Comparison of ENCODE assay signal across 30 cellular contexts in the genomic region with DNA sequence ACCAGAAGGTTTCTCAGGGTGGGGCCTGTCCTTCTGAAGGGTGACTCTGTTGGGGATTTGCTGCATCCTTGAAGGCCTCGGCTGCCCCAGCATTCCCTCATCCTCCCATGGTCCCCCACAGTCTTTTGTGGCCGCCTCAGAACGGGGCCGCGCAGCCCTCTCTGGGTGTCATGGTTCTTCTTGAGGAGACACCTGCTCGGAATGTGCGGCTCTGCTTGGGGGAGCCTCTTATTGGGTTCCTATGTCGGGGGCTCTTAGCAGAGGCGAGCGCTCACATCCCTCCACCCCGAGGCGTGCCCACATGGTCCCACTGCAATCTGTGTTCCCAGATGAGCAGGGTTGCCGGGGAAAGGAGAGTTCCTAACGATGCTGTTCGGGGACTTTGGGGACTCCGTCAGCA.
"Had no signal": no experiment of that assay in that cellular context is flagged by ENCODE, and none has a peak within 500 bp of the region (broad histone marks: within the 10 kb centered on the region; RNA-seq: fewer than 3 reads in every experiment).

No MANE protein-coding gene starts in this region.

- H3K36me3 Mint-ChIP-seq: activated naive CD8-positive, alpha-beta T cell treated with anti-CD3 and anti-CD28 coated beads for 36 hours; IgD-negative memory B cell had no signal

- H3K4me3 Mint-ChIP-seq: activated CD4-positive, alpha-beta T cell treated with anti-CD3 and anti-CD28 coated beads, Interleukin-2, amount 10 ng/mL, durations not matched to agents 24 days and 14 days; activated CD8-positive, alpha-beta T cell treated with anti-CD3 and anti-CD28 coated beads for 36 hours; activated naive CD8-positive, alpha-beta T cell treated with anti-CD3 and anti-CD28 coated beads for 36 hours; activated T-helper 1 cell treated with anti-CD3 and anti-CD28 coated beads, Interleukin-12 subunit alpha, Interleukin-12 subunit beta, Interleukin-2, Interleukin-4 antibody, amounts not matched to agents 30 ng/mL and 10 ng/mL and 1 ng/mL, durations not matched to agents 14 hours and 24 hours and 36 hours; IgD-negative memory B cell had no signal

- H3K9me3 Mint-ChIP-seq: activated CD4-positive, alpha-beta T cell treated with anti-CD3 and anti-CD28 coated beads, Interleukin-2, amount 10 ng/mL, durations not matched to agents 24 days and 14 days; activated CD8-positive, alpha-beta T cell treated with anti-CD3 and anti-CD28 coated beads for 36 hours; activated naive CD8-positive, alpha-beta T cell treated with anti-CD3 and anti-CD28 coated beads for 36 hours; activated T-helper 1 cell treated with anti-CD3 and anti-CD28 coated beads, Interleukin-12 subunit alpha, Interleukin-12 subunit beta, Interleukin-2, Interleukin-4 antibody, amounts not matched to agents 30 ng/mL and 10 ng/mL and 1 ng/mL, durations not matched to agents 14 hours and 24 hours and 36 hours had no signal

- DNase-seq: activated CD4-positive, alpha-beta T cell treated with anti-CD3 and anti-CD28 coated beads for 1 hour; activated CD4-positive, alpha-beta T cell treated with anti-CD3 and anti-CD28 coated beads, Interleukin-2, amount 10 ng/mL, durations not matched to agents 24 days and 14 days; activated CD4-positive, alpha-beta T cell treated with anti-CD3 and anti-CD28 coated beads, Interleukin-2, amount 50 U/mL, for 4 hours; activated CD4-positive, CD25-positive, alpha-beta regulatory T cell; activated CD8-positive, alpha-beta T cell treated with anti-CD3 and anti-CD28 coated beads for 36 hours; activated naive CD4-positive, alpha-beta T cell; activated naive CD4-positive, alpha-beta T cell treated with anti-CD3 and anti-CD28 coated beads, Interleukin-2, amount 50 U/mL, for 16 hours; activated naive CD8-positive, alpha-beta T cell treated with anti-CD3 and anti-CD28 coated beads for 36 hours; activated T-cell treated with anti-CD3 and anti-CD28 coated beads, Interleukin-2, amount 50 U/mL, for 1 hour; amniotic stem cell; aorta; brain microvascular endothelial cell; Karpas-422; KBM-7; NCI-H1105; NCI-H1417 treated with DMSO at 0.1 percent for 48 hours; NCI-H187 treated with DMSO at 0.1 percent for 48 hours; NCI-H345; NCI-H510A; NCI-H526; NK-92 treated with Interleukin-12 subunit alpha and Interleukin-12 subunit beta, amount 100 ng/mL, for 24 hours; PC-9; Right ventricle myocardium superior; SW 1271; T-helper 1 cell; T-helper 2 cell; T-helper 9 cell; WERI-Rb-1 had no signal

- H3K27ac Mint-ChIP-seq: activated CD4-positive, alpha-beta T cell treated with anti-CD3 and anti-CD28 coated beads, Interleukin-2, amount 10 ng/mL, durations not matched to agents 24 days and 14 days; activated CD8-positive, alpha-beta T cell treated with anti-CD3 and anti-CD28 coated beads for 36 hours; activated naive CD8-positive, alpha-beta T cell treated with anti-CD3 and anti-CD28 coated beads for 36 hours; activated T-helper 1 cell treated with anti-CD3 and anti-CD28 coated beads, Interleukin-12 subunit alpha, Interleukin-12 subunit beta, Interleukin-2, Interleukin-4 antibody, amounts not matched to agents 30 ng/mL and 10 ng/mL and 1 ng/mL, durations not matched to agents 14 hours and 24 hours and 36 hours; IgD-negative memory B cell had no signal

- H3K4me1 Mint-ChIP-seq: activated CD4-positive, alpha-beta T cell treated with anti-CD3 and anti-CD28 coated beads, Interleukin-2, amount 10 ng/mL, durations not matched to agents 24 days and 14 days; activated naive CD8-positive, alpha-beta T cell treated with anti-CD3 and anti-CD28 coated beads for 36 hours had no signal

- H3K4me3 ChIP-seq: PC-9 had no signal

- H3K27me3 ChIP-seq: brain microvascular endothelial cell had no signal

- H3K27ac ChIP-seq: brain microvascular endothelial cell, PC-9, WERI-Rb-1 had no signal

- H3K36me3 ChIP-seq: brain microvascular endothelial cell, WERI-Rb-1 had no signal

- H3K27me3 Mint-ChIP-seq: activated CD4-positive, alpha-beta T cell treated with anti-CD3 and anti-CD28 coated beads, Interleukin-2, amount 10 ng/mL, durations not matched to agents 24 days and 14 days had no signal
